ENCODE assay signal across 32 cellular contexts in genomic region chr1:179775009-179775408, GRCh38. TPM values are rescaled to one million over a fixed set of nuclear protein-coding genes. Genes with fewer than 3 reads are reported as not detected.
DNase-seq lines count a peak whose midpoint lies in the region; ATAC-seq, FAIRE-seq and TF ChIP-seq lines count a peak whose summit lies in the region.
"Had no signal": no experiment of that assay in that cellular context is flagged by ENCODE, and none has a peak within 500 bp of the region (broad histone marks: within the 10 kb centered on the region; RNA-seq: fewer than 3 reads in every experiment).

No MANE protein-coding gene starts in this region.

- CTCF ChIA-PET in HepG2 (lab: Yijun Ruan, JAX; ENCODE audit: low intra/inter-chr PET ratio, low total read pairs) (no interaction called here), WTC11 (lab: Charles Lee) (interaction anchor here (1.3 to 1.5 kb wide), 4 partner anchors 35 to 184 kb away, joined by 5 to 11 read pairs (median 8); partner anchors contain the start of gene TDRD5)

- no peak overlapping the region for H3K9ac ChIP-seq in HepG2 (ENCODE audit: insufficient read depth, low read depth, low read length)

- TF ChIP-seq POLR2A in HepG2 (IDR thresholded peaks at IDR 0.05; ENCODE audit: insufficient read depth in 1 of 2, low read depth in 2 of 2, low read length in 2 of 2) (no peak), right lobe of liver (IDR thresholded peaks at IDR 0.05) (no peak)

- peak overlapping the region; percentile 83 for H2AFZ ChIP-seq in HepG2 (ENCODE audit: low read length)

- H3K4me3 ChIP-seq in HepG2 (replicated peaks in 1 of 3; ENCODE audit: insufficient read depth in 1 of 3, low read depth in 2 of 3, low read length in 3 of 3), result peak overlapping the region in 2 of 3 experiments; percentile 10 to 29; a peak in 4 of 6 replicates
- H3K4me3 ChIP-seq in right lobe of liver, result no peak overlapping the region
- H3K4me3 ChIP-seq: A549, skin epidermis, stomach, tibial artery had no signal

- no TSS peak for BruUV-seq in HepG2 (replicated peaks; lab: Mats Ljungman, UMichigan)

- no peak overlapping the region for H3K27ac ChIP-seq in HepG2 (ENCODE audit: extremely low read length, insufficient read depth, low read length)
- no peak overlapping the region for H3K27ac ChIP-seq in right lobe of liver
- H3K27ac ChIP-seq: A549, brain microvascular endothelial cell, skin epidermis, stomach, tibial artery had no signal

- no peak for TF ChIP-seq RAD21 in HepG2 (CRISPR knock-in tag; IDR thresholded peaks at IDR 0.05)

- in situ Hi-C loops in HepG2 (cut with HindIII; ENCODE audit: extremely low pct_ligation_motif_present, low pct_unique_long_range_greater_than_20kb), result no loop called here
- in situ Hi-C loops in ACHN (cut with HindIII; ENCODE audit: low pct_ligation_motif_present, low pct_unique_long_range_greater_than_20kb, low sequenced_read_pairs), result no loop called here

- H3K4me3 Mint-ChIP-seq in WTC11, result no peak overlapping the region
- no peak overlapping the region for H3K4me3 Mint-ChIP-seq in T-helper 2 cell treated with Interferon-gamma antibody and Interleukin-4, amounts not matched to agents 5 μg/mL and 100 μg/mL, for 36 hours
- H3K4me3 Mint-ChIP-seq: naive B cell had no signal

- no peaks in the 10 kb centered on the region for H3K79me2 ChIP-seq in HepG2 (ENCODE audit: insufficient read depth, low read length)

- peaks cover 8% of the 10 kb centered on the region for H3K9me3 Mint-ChIP-seq in WTC11
- H3K9me3 Mint-ChIP-seq in T-helper 2 cell treated with Interferon-gamma antibody and Interleukin-4, amounts not matched to agents 5 μg/mL and 100 μg/mL, for 36 hours, result no peaks in the 10 kb centered on the region

- H4K20me1 ChIP-seq in HepG2 (ENCODE audit: insufficient read depth, low read length), result no peaks in the 10 kb centered on the region

- no peak for FAIRE-seq in HepG2 (lab: Jason Lieb, UNC)
- FAIRE-seq: A549, GM18507, keratinocyte had no signal

- H3K4me1 Mint-ChIP-seq in WTC11, result peaks cover 3% of the 10 kb centered on the region
- H3K4me1 Mint-ChIP-seq in T-helper 2 cell treated with Interferon-gamma antibody and Interleukin-4, amounts not matched to agents 5 μg/mL and 100 μg/mL, for 36 hours (ENCODE audit: low read depth), result no peaks in the 10 kb centered on the region
- H3K4me1 Mint-ChIP-seq: naive B cell had no signal

- no peak for TF ChIP-seq CTCF in HepG2 (CRISPR knock-in tag; IDR thresholded peaks at IDR 0.05)
- no peak for TF ChIP-seq CTCF in right lobe of liver (IDR thresholded peaks at IDR 0.05)
- TF ChIP-seq CTCF in WTC11 (IDR thresholded peaks at IDR 0.05), result no peak

- POLR2A ChIA-PET in HepG2 (lab: Yijun Ruan, JAX) (no interaction called here), WTC11 (lab: Charles Lee) (no interaction called here)

- H3K27me3 Mint-ChIP-seq in WTC11 (ENCODE audit: low read depth), result no peaks in the 10 kb centered on the region
- no peaks in the 10 kb centered on the region for H3K27me3 Mint-ChIP-seq in T-helper 2 cell treated with Interferon-gamma antibody and Interleukin-4, amounts not matched to agents 5 μg/mL and 100 μg/mL, for 36 hours (ENCODE audit: low read depth)

- H3K4me2 ChIP-seq in HepG2 (ENCODE audit: low read depth, low read length), result peak overlapping the region; percentile 59
- H3K4me2 ChIP-seq: A549 had no signal

- ATAC-seq in HepG2, result peak; percentile 57
- ATAC-seq in right lobe of liver, result no peak
- no peak for ATAC-seq in WTC11
- ATAC-seq: A549, left ventricle myocardium superior had no signal

- no peaks in the 10 kb centered on the region for H3K36me3 Mint-ChIP-seq in WTC11
- no peaks in the 10 kb centered on the region for H3K36me3 Mint-ChIP-seq in T-helper 2 cell treated with Interferon-gamma antibody and Interleukin-4, amounts not matched to agents 5 μg/mL and 100 μg/mL, for 36 hours (ENCODE audit: low read depth)

- 25% methylated on average over 6 of the region's 6 CpGs for WGBS in HepG2 (ENCODE audit: low lambda C conversion rate)
- WGBS in right lobe of liver (ENCODE audit: insufficient coverage, low coverage, low lambda C conversion rate, missing lambda C conversion rate), result 80% methylated on average over 6 of the region's 6 CpGs

- DNase-seq in HepG2 (ENCODE audit: low spot score), result peak; percentile 16
- DNase-seq in right lobe of liver, result no peak
- DNase-seq in NCI-H69 (lab: John Stamatoyannopoulos, UW), result peak; percentile 23
- DNase-seq in WTC11 (ENCODE audit: low spot score), result no peak
- DNase-seq in ACHN, result no peak
- DNase-seq in T-helper 2 cell treated with Interferon-gamma antibody and Interleukin-4, amounts not matched to agents 5 μg/mL and 100 μg/mL, for 36 hours (ENCODE audit: low spot score), result no peak
- DNase-seq in NCI-H1105 (lab: John Stamatoyannopoulos, UW), result no peak
- DNase-seq in DMS53 treated with DMSO at 0.1 percent for 48 hours (lab: John Stamatoyannopoulos, UW; ENCODE audit: unreplicated experiment), result no peak
- DNase-seq: activated CD4-positive, alpha-beta T cell treated with anti-CD3 and anti-CD28 coated beads, Interleukin-2, amount 50 U/mL, for 4 hours; activated CD8-positive, alpha-beta memory T cell treated with anti-CD3 and anti-CD28 coated beads, Interleukin-2, amount 50 U/mL, for 48 hours; activated naive CD4-positive, alpha-beta T cell treated with anti-CD3 and anti-CD28 coated beads, Interleukin-2, amount 50 U/mL, for 16 hours; amniotic stem cell; BE2C; brain microvascular endothelial cell; CD8-positive, alpha-beta memory T cell; DMS153; effector CD4-positive, alpha-beta T cell; H7; left ventricle myocardium superior; naive B cell; NCI-H1694; NCI-H526 treated with DMSO at 0.1 percent for 48 hours; stimulated activated CD4-positive, alpha-beta T cell treated with anti-CD3 and anti-CD28 coated beads, Interleukin-1b, Interleukin-23, amount 100 ng/mL, for 48 hours; stimulated activated CD8-positive, alpha-beta memory T cell treated with anti-CD3 and anti-CD28 coated beads, Interleukin-4, amount 100 ng/mL, for 48 hours; stomach; T1000; tibial artery had no signal

- no peak for TF ChIP-seq EP300 in HepG2 (IDR thresholded peaks at IDR 0.05; ENCODE audit: low read depth in 2 of 2, low read length in 2 of 2)
- TF ChIP-seq EP300 in HepG2 (CRISPR knock-in tag; IDR thresholded peaks at IDR 0.05; ENCODE audit: borderline replicate concordance), result no peak

- H3K36me3 ChIP-seq in HepG2 (replicated peaks in 1 of 2; ENCODE audit: control insufficient read depth in 1 of 2, insufficient read depth in 2 of 2, low read length in 2 of 2) (no peaks in the 10 kb centered on the region), right lobe of liver (no peaks in the 10 kb centered on the region)
- H3K36me3 ChIP-seq: brain microvascular endothelial cell, stomach, tibial artery had no signal

- no peak overlapping the region for H3K27ac Mint-ChIP-seq in WTC11
- H3K27ac Mint-ChIP-seq in T-helper 2 cell treated with Interferon-gamma antibody and Interleukin-4, amounts not matched to agents 5 μg/mL and 100 μg/mL, for 36 hours, result no peak overlapping the region
- H3K27ac Mint-ChIP-seq: CD8-positive, alpha-beta memory T cell; naive B cell had no signal

- H3K9me3 ChIP-seq in HepG2 (ENCODE audit: low read length), result no peaks in the 10 kb centered on the region
- no peaks in the 10 kb centered on the region for H3K9me3 ChIP-seq in right lobe of liver
- H3K9me3 ChIP-seq: A549, BE2C had no signal

- H3K27me3 ChIP-seq in HepG2 (ENCODE audit: control insufficient read depth in 1 of 2, insufficient read depth in 2 of 2, low read length in 2 of 2) (peaks cover 0 to 12% of the 10 kb centered on the region in 2 experiments; a peak in 1 of 5 replicates), right lobe of liver (no peaks in the 10 kb centered on the region)
- H3K27me3 ChIP-seq: BE2C, stomach, tibial artery had no signal

- H3K4me1 ChIP-seq in HepG2 (ENCODE audit: insufficient read depth, low read length) (no peaks in the 10 kb centered on the region), right lobe of liver (no peaks in the 10 kb centered on the region)
- H3K4me1 ChIP-seq: A549 had no signal

- intact Hi-C loops in HepG2 (cut with micrococcal nuclease; ENCODE audit: unreplicated experiment) (no loop called here), right lobe of liver (cut with DNase I) (no loop called here)

TF ChIP-seq in HepG2, 621 proteins besides CTCF, POLR2A, EP300 and RAD21 (continues in another document):
- TF ChIP-seq NKX3-1 (CRISPR knock-in tag; IDR thresholded peaks at IDR 0.05) (no peak), NFYB (CRISPR knock-in tag; IDR thresholded peaks at IDR 0.05) (peak; percentile 49; the same call in 1 of the 2 replicates)

TF ChIP-seq in WTC11, 78 proteins besides CTCF, POLR2A, EP300 and RAD21:
- TF ChIP-seq GRHL2 (CRISPR knock-in tag; IDR thresholded peaks at IDR 0.05; ENCODE audit: insufficient replicate concordance, severe bottlenecking), result no peak
- TF ChIP-seq NFYB (CRISPR knock-in tag; conservative IDR thresholded peaks at IDR 0.05; ENCODE audit: low read depth), result peak; percentile 44; the same call in 1 of the 2 replicates

RNA-seq across cellular contexts. Expression of gene FAM163A, which starts 31.9 kb away (rescaled TPM):
- total RNA-seq in HepG2 (2016; rRNA removed; fragmentation: Illumina TruSeq; extraction: Trizol), result not detected in 2 replicates
- total RNA-seq in HepG2 (2016; cell fraction: cytosol; rRNA removed; fragmentation: Illumina TruSeq; extraction: Trizol; ENCODE audit: low read depth), result not detected in 2 replicates
- total RNA-seq in HepG2 (2016; cell fraction: insoluble cytoplasmic fraction; rRNA removed; fragmentation: Illumina TruSeq; extraction: Trizol), result not detected in 2 replicates
- not detected in 2 replicates for total RNA-seq in HepG2 (2016; cell fraction: membrane; rRNA removed; fragmentation: Illumina TruSeq; extraction: Trizol)
- not detected in 2 replicates for total RNA-seq in HepG2 (2016; cell fraction: nucleus; rRNA removed; fragmentation: Illumina TruSeq; extraction: Trizol)
- not detected in 2 replicates for polyA plus RNA-seq in HepG2 (2011; rRNA removed)
- not detected in 2 replicates for polyA plus RNA-seq in HepG2 (2011; cell fraction: cytosol; rRNA removed)
- not detected in 2 replicates for polyA plus RNA-seq in HepG2 (2011; cell fraction: nucleus; rRNA removed)
- not detected in 2 replicates for polyA plus RNA-seq in HepG2 (2012)
- not detected in 2 replicates for polyA plus RNA-seq in HepG2 (2016; cell fraction: cytosol; fragmentation: Illumina TruSeq; extraction: Trizol; ENCODE audit: low read depth)
- polyA plus RNA-seq in HepG2 (2016; cell fraction: insoluble cytoplasmic fraction; fragmentation: Illumina TruSeq; extraction: Trizol; ENCODE audit: low read depth), result not detected in 2 replicates
- not detected in 2 replicates for polyA plus RNA-seq in HepG2 (2016; cell fraction: membrane; fragmentation: Illumina TruSeq; extraction: Trizol; ENCODE audit: low read depth)
- not detected in 2 replicates for polyA plus RNA-seq in HepG2 (2016; cell fraction: nucleus; fragmentation: Illumina TruSeq; extraction: Trizol; ENCODE audit: insufficient read depth, low read depth)
- polyA minus RNA-seq in HepG2 (2011; rRNA and poly(A)+ RNA removed; ENCODE audit: low replicate concordance), result not detected in 2 replicates
- polyA minus RNA-seq in HepG2 (2011; cell fraction: cytosol; rRNA and poly(A)+ RNA removed), result not detected in 2 replicates
- polyA minus RNA-seq in HepG2 (2011; cell fraction: nucleus; rRNA and poly(A)+ RNA removed), result not detected in 2 replicates
- total RNA-seq in right lobe of liver, result under 1 TPM in 3 of 6 experiments, not detected in 3; 0.07 to 0.12 (median 0.12) TPM
- 0.07 to 0.09 TPM (median 0.07 TPM) in 3 replicates for total RNA-seq in WTC11 (2021)
- total RNA-seq: CD8-positive, alpha-beta memory T cell; renal cortical epithelial cell had no signal
- polyA plus RNA-seq: A549; CD8-positive, alpha-beta memory T cell; keratinocyte had no signal

Comparison
In these comparisons a context has a peak if more than half of its experiments do, and no peak if none do; other contexts are left out.
1. DNase-seq: peak in HepG2 (single experiment) and NCI-H69 (single experiment); none in right lobe of liver (0 of 3), WTC11 (single experiment), ACHN (single experiment), T-helper 2 cell treated with Interferon-gamma antibody and Interleukin-4, amounts not matched to agents 5 μg/mL and 100 μg/mL, for 36 hours (single experiment), NCI-H1105 (single experiment) and DMS53 treated with DMSO at 0.1 percent for 48 hours (single experiment).
2. H3K4me3 ChIP-seq: peak in HepG2 (2 of 3); none in right lobe of liver (0 of 3).
3. Of the 50 proteins assayed by ChIP-seq in both HepG2 and WTC11: peak only in HepG2: none; only in WTC11: none; in both: NFYB; in neither: 49.